21 cellular contexts compared by ENCODE assay signal in genomic region chr15:31255176-31255510, GRCh38.
DNase-seq lines count a peak whose midpoint lies in the region; ATAC-seq and TF ChIP-seq lines count a peak whose summit lies in the region.
"Had no signal": no experiment of that assay in that cellular context is flagged by ENCODE, and none has a peak within 500 bp of the region (broad histone marks: within the 10 kb centered on the region; RNA-seq: fewer than 3 reads in every experiment).

No MANE protein-coding gene starts in this region.

- ATAC-seq in mucosa of descending colon (peak; percentile 13), HG03520 (IDR thresholded peaks at IDR 0.05; ENCODE audit: unreplicated experiment) (no peak)
- peak in 1 of 2 donors; percentile 11 for ATAC-seq in stimulated activated naive B cell treated with anti-CD40 and anti-IgM and Interleukin-4, amounts not matched to agents 10 μg/mL and 1 μg/mL and 100 μg/mL, for 72 hours (replicated peaks)
- ATAC-seq: esophagus mucosa, HepG2 had no signal

- peak overlapping the region; percentile 96 for H3K4me2 ChIP-seq in KMS-11

- H3K27me3 Mint-ChIP-seq in stimulated activated naive B cell treated with anti-CD40 and anti-IgM and Interleukin-4, amounts not matched to agents 10 μg/mL and 1 μg/mL and 100 μg/mL, for 72 hours, result no peaks in the 10 kb centered on the region

- H3K36me3 ChIP-seq in KMS-11 (ENCODE audit: insufficient read depth) (no peaks in the 10 kb centered on the region), mucosa of descending colon (ENCODE audit: low read depth) (no peaks in the 10 kb centered on the region)
- H3K36me3 ChIP-seq: cardiac muscle cell, MG63, tibial artery had no signal

- H4K20me1 ChIP-seq in KMS-11 (ENCODE audit: insufficient read depth), result no peaks in the 10 kb centered on the region

- H2AFZ ChIP-seq in KMS-11 (ENCODE audit: low read depth), result peak overlapping the region; percentile 64

- no peaks in the 10 kb centered on the region for H3K79me2 ChIP-seq in KMS-11 (ENCODE audit: insufficient read depth, low read depth)

- no peaks in the 10 kb centered on the region for H3K27me3 ChIP-seq in KMS-11 (ENCODE audit: insufficient read depth, low read depth)
- H3K27me3 ChIP-seq: cardiac muscle cell, MG63 had no signal

- H3K9me3 ChIP-seq in mucosa of descending colon, result no peaks in the 10 kb centered on the region
- H3K9me3 ChIP-seq: MG63, tibial artery had no signal

- H3K4me3 ChIP-seq in KMS-11 (IDR thresholded peaks at IDR 0.05; ENCODE audit: insufficient read depth, low read depth, low read length) (no peak overlapping the region), mucosa of descending colon (no peak overlapping the region)
- H3K4me3 ChIP-seq: cardiac muscle cell, MG63, tibial artery had no signal

- DNase-seq in RWPE1 (ENCODE audit: low spot score) (no peak), mucosa of descending colon (peak in 2 of 3 donors; percentile 47 to 50), NCI-H187 treated with DMSO at 0.1 percent for 48 hours (lab: John Stamatoyannopoulos, UW) (no peak), GF-D8 (lab: John Stamatoyannopoulos, UW) (no peak)
- no peak for DNase-seq in stimulated activated naive B cell treated with anti-CD40 and anti-IgM and Interleukin-4, amounts not matched to agents 10 μg/mL and 1 μg/mL and 100 μg/mL, for 72 hours
- DNase-seq: GDM1; left cardiac atrium; MG63; midbrain; NCI-H146; NCI-H774; nucleus accumbens; stimulated activated naive CD4-positive, alpha-beta T cell; T1000 had no signal

- TF ChIP-seq CTCF in KMS-11 (conservative IDR thresholded peaks at IDR 0.05; ENCODE audit: low read depth, low read length) (no peak), RWPE1 (conservative IDR thresholded peaks at IDR 0.05; ENCODE audit: low read depth) (no peak), mucosa of descending colon (IDR thresholded peaks at IDR 0.05) (no peak)

- CTCF ChIA-PET in RWPE1 (lab: Yijun Ruan, JAX), result interaction anchor here (0.6 to 1.0 kb wide), 2 partner anchors 50 to 57 kb away, joined by 3 read pairs; no protein-coding TSS in a partner anchor

- H3K9ac ChIP-seq in KMS-11, result peak overlapping the region; percentile 84

- H3K36me3 Mint-ChIP-seq in stimulated activated naive B cell treated with anti-CD40 and anti-IgM and Interleukin-4, amounts not matched to agents 10 μg/mL and 1 μg/mL and 100 μg/mL, for 72 hours, result peaks cover 0 to 6% of the 10 kb centered on the region in 2 donors

- peaks cover 2 to 7% of the 10 kb centered on the region in 2 donors for H3K9me3 Mint-ChIP-seq in stimulated activated naive B cell treated with anti-CD40 and anti-IgM and Interleukin-4, amounts not matched to agents 10 μg/mL and 1 μg/mL and 100 μg/mL, for 72 hours

- H3K27ac Mint-ChIP-seq in stimulated activated naive B cell treated with anti-CD40 and anti-IgM and Interleukin-4, amounts not matched to agents 10 μg/mL and 1 μg/mL and 100 μg/mL, for 72 hours, result peak overlapping the region; percentile 52

- H3K4me1 Mint-ChIP-seq in stimulated activated naive B cell treated with anti-CD40 and anti-IgM and Interleukin-4, amounts not matched to agents 10 μg/mL and 1 μg/mL and 100 μg/mL, for 72 hours, result peaks cover 34 to 48% of the 10 kb centered on the region in 2 donors

- H3K27ac ChIP-seq in KMS-11, result peak overlapping the region; percentile 100
- peak overlapping the region; percentile 84 for H3K27ac ChIP-seq in RWPE1
- H3K27ac ChIP-seq: cardiac muscle cell, SK-N-MC, tibial artery had no signal

- H3K4me1 ChIP-seq in KMS-11 (ENCODE audit: low read depth, poor library complexity, severe bottlenecking) (peaks cover 92% of the 10 kb centered on the region), mucosa of descending colon (ENCODE audit: low read depth) (peaks cover 26% of the 10 kb centered on the region)

- peak overlapping the region in 1 of 2 donors; percentile 32 for H3K4me3 Mint-ChIP-seq in stimulated activated naive B cell treated with anti-CD40 and anti-IgM and Interleukin-4, amounts not matched to agents 10 μg/mL and 1 μg/mL and 100 μg/mL, for 72 hours

- POLR2A ChIA-PET in RWPE1 (lab: Yijun Ruan, JAX; ENCODE audit: low non-redundant PET), result no interaction called here

- intact Hi-C loops in mucosa of descending colon (cut with DNase I, micrococcal nuclease), result no loop called here

Comparison
In these comparisons a context has a peak if more than half of its experiments do, and no peak if none do; other contexts are left out.
1. DNase-seq: peak in mucosa of descending colon (2 of 3); none in RWPE1 (single experiment), stimulated activated naive B cell treated with anti-CD40 and anti-IgM and Interleukin-4, amounts not matched to agents 10 μg/mL and 1 μg/mL and 100 μg/mL, for 72 hours (single experiment), NCI-H187 treated with DMSO at 0.1 percent for 48 hours (single experiment) and GF-D8 (single experiment).